Comparison of ENCODE assay signal across 8 cellular contexts in the genomic region with DNA sequence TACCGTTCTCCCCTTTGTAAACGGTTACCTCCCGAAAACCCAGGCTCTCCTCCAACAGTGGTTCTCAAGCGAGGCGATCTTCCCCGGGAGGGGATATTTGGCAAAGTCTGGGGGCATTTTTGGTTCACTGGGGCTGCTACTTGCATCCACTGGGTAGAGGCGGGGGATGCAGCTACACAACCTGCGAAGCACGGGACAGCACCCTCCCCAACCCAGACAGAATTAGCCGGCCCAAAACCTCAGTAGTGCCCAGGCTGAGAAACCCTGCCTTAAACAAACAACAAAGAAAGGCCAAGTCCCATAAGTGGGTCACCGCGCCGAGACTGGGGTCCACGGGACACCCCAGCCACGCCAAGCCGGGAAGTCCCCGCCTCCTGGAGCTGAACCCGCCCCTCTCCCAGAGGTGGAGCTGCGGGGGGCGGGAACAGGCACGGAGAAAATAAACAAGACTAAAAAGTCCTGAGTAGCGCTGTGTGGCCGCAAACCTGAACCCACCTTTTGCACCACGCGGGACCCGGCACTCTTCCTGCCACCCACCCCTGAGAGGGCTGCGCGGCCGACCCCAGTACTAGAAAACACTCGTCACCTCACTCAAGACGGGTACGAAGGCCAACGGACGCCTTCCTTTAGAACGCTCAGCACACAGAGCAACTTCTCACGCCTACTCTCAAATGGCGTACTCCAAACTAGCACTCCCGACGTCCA. TPM values are rescaled to one million over a fixed set of nuclear protein-coding genes. Genes with fewer than 3 reads are reported as not detected.
A peak's percentile ranks its signal among the peaks of the same experiment; 100 is the strongest.
DNase-seq lines count a peak whose midpoint lies in the region; ATAC-seq and TF ChIP-seq lines count a peak whose summit lies in the region.
"Not testable (repeated sequence)": the region's sequence is repeated elsewhere in the genome, so short reads cannot be mapped to it uniquely, and the experiment has no call there.

No MANE protein-coding gene starts in this region.

- H3K4ac ChIP-seq in mesendoderm (ENCODE audit: low read depth, low read length), result not testable (repeated sequence)

- peak overlapping the region; percentile 64 for H3K9ac ChIP-seq in mesendoderm (ENCODE audit: low read length)

- peak in 1 of 3 donors; percentile 26 for DNase-seq in CD4-positive, CD25-positive, alpha-beta regulatory T cell
- not testable (repeated sequence) for DNase-seq in Panc1 (ENCODE audit: low read depth, low spot score); epithelial cell of prostate (ENCODE audit: low read depth, low spot score)
- peak; percentile 37 for DNase-seq in activated gamma-delta T cell (lab: John Stamatoyannopoulos, UW)
- peak; percentile 9 for DNase-seq in mesendoderm
- peak; percentile 11 to 13 for DNase-seq in stimulated activated CD4-positive, alpha-beta T cell treated with anti-CD3 and anti-CD28 coated beads, Interleukin-4, amount 100 ng/mL, for 4 hours

- in situ Hi-C loops in Panc1 (cut with HindIII; ENCODE audit: low pct_unique_long_range_greater_than_20kb, low sequenced_read_pairs), result not testable (repeated sequence)

- H3K79me1 ChIP-seq in mesendoderm (ENCODE audit: low read length), result not testable (repeated sequence)

- not testable (repeated sequence) for BruUV-seq in Panc1 (replicated peaks; lab: Mats Ljungman, UMichigan)

- no CpG with 5 or more reads among the region's 39 CpGs for WGBS in mesendoderm (ENCODE audit: extremely low coverage, insufficient coverage, low lambda C conversion rate)

- CTCF ChIA-PET in Panc1 (lab: Charles Lee), result not testable (repeated sequence)

- not testable (repeated sequence) for H2AK5ac ChIP-seq in mesendoderm (ENCODE audit: low read length)

- H3K9me3 ChIP-seq in CD4-positive, CD25-positive, alpha-beta regulatory T cell (ENCODE audit: control insufficient read depth in 2 of 2, low read length in 2 of 2); Panc1 (ENCODE audit: control insufficient read depth, insufficient read depth, low read depth, low read length): not testable (repeated sequence)

- intact Hi-C loops in Panc1 (cut with micrococcal nuclease; ENCODE audit: unreplicated experiment), result not testable (repeated sequence)

- H2BK120ac ChIP-seq in mesendoderm (ENCODE audit: low read depth, low read length), result not testable (repeated sequence)

- not testable (repeated sequence) for H3K27me3 Mint-ChIP-seq in CD4-positive, CD25-positive, alpha-beta regulatory T cell

- H3K27ac Mint-ChIP-seq in CD4-positive, CD25-positive, alpha-beta regulatory T cell, result peak overlapping the region; percentile 94 to 97 (median 96)

- not testable (repeated sequence) for H3K4me3 ChIP-seq in CD4-positive, CD25-positive, alpha-beta regulatory T cell (ENCODE audit: low read depth, low read length)
- H3K4me3 ChIP-seq in Panc1 (ENCODE audit: low read depth in 2 of 2, low read length in 2 of 2) (peak overlapping the region; percentile 65 to 94), mesendoderm (ENCODE audit: low read length) (peak overlapping the region; percentile 16)

- H3K23ac ChIP-seq in mesendoderm (ENCODE audit: low read length), result not testable (repeated sequence)

- peak overlapping the region; percentile 86 to 98 (median 96) for H3K4me3 Mint-ChIP-seq in CD4-positive, CD25-positive, alpha-beta regulatory T cell

- not testable (repeated sequence) for TF ChIP-seq CTCF in Panc1 (IDR thresholded peaks at IDR 0.05)

- H3K27me3 ChIP-seq in CD4-positive, CD25-positive, alpha-beta regulatory T cell (ENCODE audit: control insufficient read depth, insufficient read depth, low read length); Panc1 (ENCODE audit: control insufficient read depth, insufficient read depth, low read length); mesendoderm (ENCODE audit: insufficient read depth, low read length, poor library complexity): not testable (repeated sequence)

- H2BK5ac ChIP-seq in mesendoderm (ENCODE audit: low read length), result not testable (repeated sequence)

- H3K36me3 ChIP-seq in CD4-positive, CD25-positive, alpha-beta regulatory T cell (ENCODE audit: control insufficient read depth, insufficient read depth, low read length); Panc1 (ENCODE audit: control insufficient read depth, insufficient read depth, low read length); mesendoderm (ENCODE audit: control insufficient read depth, insufficient read depth, low read length): not testable (repeated sequence)

- peaks cover 15 to 55% (median 35%) of the 10 kb centered on the region in 4 donors for H3K4me1 Mint-ChIP-seq in CD4-positive, CD25-positive, alpha-beta regulatory T cell

- H3K18ac ChIP-seq in mesendoderm (ENCODE audit: low read length), result not testable (repeated sequence)

- POLR2A ChIA-PET in Panc1 (lab: Charles Lee), result interaction anchor here (0.7 kb wide), 1 partner anchor 140 kb away, joined by 3 read pairs; no protein-coding TSS in a partner anchor

- not testable (repeated sequence) for H4K8ac ChIP-seq in mesendoderm (ENCODE audit: low read depth, low read length)

- H3K4me1 ChIP-seq in CD4-positive, CD25-positive, alpha-beta regulatory T cell (ENCODE audit: control insufficient read depth, insufficient read depth, low read length, poor library complexity, severe bottlenecking), result peaks cover 32% of the 10 kb centered on the region
- not testable (repeated sequence) for H3K4me1 ChIP-seq in Panc1 (ENCODE audit: control insufficient read depth, insufficient read depth, low read length); mesendoderm (ENCODE audit: control insufficient read depth, low read depth, low read length)

- H3K36me3 Mint-ChIP-seq in CD4-positive, CD25-positive, alpha-beta regulatory T cell, result not testable (repeated sequence)

- H3K9me3 Mint-ChIP-seq in CD4-positive, CD25-positive, alpha-beta regulatory T cell, result not testable (repeated sequence)

- not testable (repeated sequence) for H3K4me2 ChIP-seq in mesendoderm (ENCODE audit: low read length)

- peak overlapping the region; percentile 94 for H3K27ac ChIP-seq in CD4-positive, CD25-positive, alpha-beta regulatory T cell (ENCODE audit: insufficient read depth, low read length, poor library complexity, severe bottlenecking)
- H3K27ac ChIP-seq in Panc1 (ENCODE audit: low read length), result peak overlapping the region; percentile 87; the same call in 1 of the 2 replicates
- peak overlapping the region; percentile 96 for H3K27ac ChIP-seq in epithelial cell of prostate
- H3K27ac ChIP-seq in mesendoderm (ENCODE audit: low read depth, low read length), result peak overlapping the region; percentile 45

- ATAC-seq in CD4-positive, CD25-positive, alpha-beta regulatory T cell (ENCODE audit: low read depth in 2 of 2), result peak; percentile 32 to 39
- ATAC-seq in GM19463 (IDR thresholded peaks at IDR 0.05; ENCODE audit: unreplicated experiment), result peak; percentile 33
- ATAC-seq in HG03066 (IDR thresholded peaks at IDR 0.05; ENCODE audit: low read depth, unreplicated experiment), result peak; percentile 49
- peak; percentile 88 for ATAC-seq in Panc1

- peaks cover 14% of the 10 kb centered on the region for H3K79me2 ChIP-seq in mesendoderm (ENCODE audit: control insufficient read depth, insufficient read depth, low read length)

- not testable (repeated sequence) for H2BK15ac ChIP-seq in mesendoderm (replicated peaks; ENCODE audit: low read depth)

- H4K5ac ChIP-seq in mesendoderm (ENCODE audit: low read length), result not testable (repeated sequence)

- peak overlapping the region; percentile 77 for H3K56ac ChIP-seq in mesendoderm (ENCODE audit: low read length)

RNA-seq across cellular contexts. Expression of gene TMEM50A, which starts 0.5 kb away (rescaled TPM):
- total RNA-seq in CD4-positive, CD25-positive, alpha-beta regulatory T cell, result 127 TPM
- polyA plus RNA-seq in CD4-positive, CD25-positive, alpha-beta regulatory T cell, result 100 to 1,000 TPM; 201 to 326 (median 266) TPM
- 124 TPM for total RNA-seq in Panc1 (2021; ENCODE audit: unreplicated experiment)
- 126 TPM for polyA plus RNA-seq in Panc1 (2012; ENCODE audit: insufficient read length)
- 82.7 TPM for polyA plus RNA-seq in mesendoderm (2013, experiment 1 of 2)
- polyA plus RNA-seq in mesendoderm (2013, experiment 2 of 2), result 81.1 TPM

Comparison
In these comparisons a context has a peak if more than half of its experiments do, and no peak if none do; other contexts are left out.
1. ATAC-seq: peak in every context shown above with its lines; median percentile 88 in Panc1; 49 in HG03066; 36 in CD4-positive, CD25-positive, alpha-beta regulatory T cell; 33 in GM19463.
2. H3K27ac ChIP-seq: peak in every context shown above with its lines; median percentile 96 in epithelial cell of prostate; 94 in CD4-positive, CD25-positive, alpha-beta regulatory T cell; 87 in Panc1; 45 in mesendoderm.